In the genomic region with DNA sequence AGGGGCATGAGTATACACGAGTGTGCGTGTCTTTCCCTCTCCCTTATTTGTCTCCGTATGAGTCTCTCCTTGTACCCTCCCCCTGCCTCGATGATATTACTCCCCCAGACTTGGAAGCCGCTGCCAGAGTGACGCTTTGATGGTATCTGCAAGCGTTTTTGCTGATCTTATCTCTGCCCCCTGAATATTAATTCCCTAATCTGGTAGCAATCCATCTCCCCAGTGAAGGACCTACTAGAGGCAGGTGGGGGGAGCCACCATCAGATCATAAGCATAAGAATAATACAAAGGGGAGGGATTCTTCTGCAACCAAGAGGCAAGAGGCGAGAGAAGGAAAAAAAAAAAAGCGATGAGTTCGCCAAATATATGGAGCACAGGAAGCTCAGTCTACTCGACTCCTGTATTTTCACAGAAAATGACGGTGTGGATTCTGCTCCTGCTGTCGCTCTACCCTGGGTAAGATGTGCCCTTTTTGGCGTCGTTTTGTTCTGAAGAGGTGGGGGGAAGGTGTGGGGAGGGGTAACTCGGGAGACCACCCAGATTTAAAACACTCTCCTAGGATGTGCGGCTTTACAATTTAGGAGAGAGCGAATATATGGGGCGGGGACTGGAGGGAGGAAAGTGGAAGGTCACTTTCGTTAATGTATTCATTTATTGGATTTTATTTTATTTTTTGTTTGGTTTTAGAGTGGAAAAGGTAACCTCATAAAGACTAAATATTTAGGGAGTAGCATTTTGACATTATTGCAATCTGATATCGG, we compare ENCODE assay signal across 24 cellular contexts. TPM values are rescaled to one million over a fixed set of nuclear protein-coding genes. Genes with fewer than 3 reads are reported as not detected.
DNase-seq lines count a peak whose midpoint lies in the region; ATAC-seq, FAIRE-seq and TF ChIP-seq lines count a peak whose summit lies in the region.
"Had no signal": no experiment of that assay in that cellular context is flagged by ENCODE, and none has a peak within 500 bp of the region (broad histone marks: within the 10 kb centered on the region; RNA-seq: fewer than 3 reads in every experiment).

Gene GABRG2, plus strand, starts transcription at position 123 of the 761 bp plus-strand sequence. Its CDS starts 227 bp downstream, at position 350.

- H2AK5ac ChIP-seq in mesendoderm (ENCODE audit: low read length): no peak within 1 kb of the TSS

- no peak for TF ChIP-seq CTCF in pancreas (IDR thresholded peaks at IDR 0.05)

- no peaks in the 10 kb centered on the region for H3K27me3 Mint-ChIP-seq in activated CD4-positive, alpha-beta T cell treated with anti-CD3 and anti-CD28 coated beads, Interleukin-2, amount 10 ng/mL, durations not matched to agents 7 days and 5 days

- DNase-seq in activated CD4-positive, alpha-beta T cell treated with anti-CD3 and anti-CD28 coated beads, Interleukin-2, amount 10 ng/mL, durations not matched to agents 7 days and 5 days: no peak
- no peak for DNase-seq in activated CD4-positive, alpha-beta T cell treated with anti-CD3 and anti-CD28 coated beads for 48 hours
- DNase-seq in mesendoderm (peak; percentile 28), pancreas (no peak), germinal center (ENCODE audit: low spot score) (no peak), NCI-H2227 treated with DMSO at 0.1 percent for 48 hours (lab: John Stamatoyannopoulos, UW) (no peak), H4 (ENCODE audit: low spot score) (no peak)
- DNase-seq: activated effector memory CD4-positive, alpha-beta T cell treated with Interleukin-2 at 50 U/mL for 16 hours; activated naive CD8-positive, alpha-beta T cell treated with anti-CD3 and anti-CD28 coated beads, Interleukin-2, amount 50 U/mL, for 24 hours; DMS 273 treated with DMSO at 0.1 percent for 48 hours; NCI-H1930; stimulated activated CD4-positive, alpha-beta T cell treated with anti-CD3 and anti-CD28 coated beads, Interleukin-4, amount 100 ng/mL, for 4 hours had no signal

- no peak for FAIRE-seq in pancreas (lab: Jason Lieb, UNC)
- FAIRE-seq: GM12892, TTC549 had no signal

- no peak within 1 kb of the TSS for H3K18ac ChIP-seq in mesendoderm (ENCODE audit: low read length)

- H3K4me3 Mint-ChIP-seq in activated CD4-positive, alpha-beta T cell treated with anti-CD3 and anti-CD28 coated beads, Interleukin-2, amount 10 ng/mL, durations not matched to agents 7 days and 5 days: no peak within 1 kb of the TSS
- H3K4me3 Mint-ChIP-seq: activated CD4-positive, alpha-beta T cell treated with anti-CD3 and anti-CD28 coated beads for 36 hours; activated naive CD8-positive, alpha-beta T cell treated with anti-CD3 and anti-CD28 coated beads, Interleukin-2, amount 50 U/mL, for 24 hours had no signal

- WGBS in mesendoderm (ENCODE audit: extremely low coverage, insufficient coverage, low lambda C conversion rate): no CpG with 5 or more reads among the region's 21 CpGs
- WGBS in pancreas, 2 donors: 4 to 5% methylated on average over 21 of the region's 21 CpGs

- H3K36me3 Mint-ChIP-seq in activated CD4-positive, alpha-beta T cell treated with anti-CD3 and anti-CD28 coated beads, Interleukin-2, amount 10 ng/mL, durations not matched to agents 7 days and 5 days (ENCODE audit: low read depth): no peaks in the 10 kb centered on the region

- no peak within 1 kb of the TSS for H2BK5ac ChIP-seq in mesendoderm (ENCODE audit: low read length)

- H3K27me3 ChIP-seq in endocrine pancreas (ENCODE audit: control insufficient read depth, insufficient read depth, low read length) (no peaks in the 10 kb centered on the region), mesendoderm (ENCODE audit: insufficient read depth, low read length, poor library complexity) (no peaks in the 10 kb centered on the region), pancreas (no peaks in the 10 kb centered on the region)

- peak within 1 kb of the TSS; percentile 88 for H3K4me3 ChIP-seq in endocrine pancreas (ENCODE audit: control insufficient read depth, insufficient read depth, low read length)
- H3K4me3 ChIP-seq in mesendoderm (ENCODE audit: low read length): no peak within 1 kb of the TSS
- no peak within 1 kb of the TSS for H3K4me3 ChIP-seq in pancreas
- H3K4me3 ChIP-seq: breast epithelium, lower lobe of right lung, smooth muscle cell had no signal

- H3K4ac ChIP-seq in mesendoderm (ENCODE audit: low read depth, low read length): no peak within 1 kb of the TSS

- no peak within 1 kb of the TSS for H3K56ac ChIP-seq in mesendoderm (ENCODE audit: low read length)

- H2BK15ac ChIP-seq in mesendoderm (replicated peaks; ENCODE audit: low read depth): no peak within 1 kb of the TSS

- H3K79me2 ChIP-seq in mesendoderm (ENCODE audit: control insufficient read depth, insufficient read depth, low read length): no peaks in the 10 kb centered on the region

- no peak within 1 kb of the TSS for H3K27ac ChIP-seq in mesendoderm (ENCODE audit: low read depth, low read length)
- H3K27ac ChIP-seq in pancreas: no peak within 1 kb of the TSS
- H3K27ac ChIP-seq: breast epithelium, C4-2B, lower lobe of right lung, RWPE1 had no signal

- H3K9me3 Mint-ChIP-seq in activated CD4-positive, alpha-beta T cell treated with anti-CD3 and anti-CD28 coated beads, Interleukin-2, amount 10 ng/mL, durations not matched to agents 7 days and 5 days: no peaks in the 10 kb centered on the region

- H3K27ac Mint-ChIP-seq in activated CD4-positive, alpha-beta T cell treated with anti-CD3 and anti-CD28 coated beads, Interleukin-2, amount 10 ng/mL, durations not matched to agents 7 days and 5 days: peak within 1 kb of the TSS; percentile 2
- H3K27ac Mint-ChIP-seq: activated CD4-positive, alpha-beta T cell treated with anti-CD3 and anti-CD28 coated beads for 36 hours; activated naive CD8-positive, alpha-beta T cell treated with anti-CD3 and anti-CD28 coated beads, Interleukin-2, amount 50 U/mL, for 24 hours had no signal

- H4K5ac ChIP-seq in mesendoderm (ENCODE audit: low read length): no peak within 1 kb of the TSS

- H3K9me3 ChIP-seq in endocrine pancreas (ENCODE audit: control insufficient read depth, low read length) (no peaks in the 10 kb centered on the region), pancreas (no peaks in the 10 kb centered on the region)
- H3K9me3 ChIP-seq: breast epithelium, lower lobe of right lung had no signal

- no peaks in the 10 kb centered on the region for H3K4me1 ChIP-seq in endocrine pancreas (ENCODE audit: control insufficient read depth, insufficient read depth, low read length)
- H3K4me1 ChIP-seq in mesendoderm (ENCODE audit: control insufficient read depth, low read depth, low read length): no peaks in the 10 kb centered on the region
- H3K4me1 ChIP-seq in pancreas: no peaks in the 10 kb centered on the region
- H3K4me1 ChIP-seq: breast epithelium, lower lobe of right lung had no signal

- intact Hi-C loops in pancreas (cut with DNase I): no loop called here

- H3K36me3 ChIP-seq in endocrine pancreas (ENCODE audit: control insufficient read depth, insufficient read depth, low read length): no peaks in the 10 kb centered on the region
- H3K36me3 ChIP-seq in mesendoderm (ENCODE audit: control insufficient read depth, insufficient read depth, low read length): no peaks in the 10 kb centered on the region
- H3K36me3 ChIP-seq in pancreas: no peaks in the 10 kb centered on the region
- H3K36me3 ChIP-seq: breast epithelium, lower lobe of right lung had no signal

- no peak within 1 kb of the TSS for H3K23ac ChIP-seq in mesendoderm (ENCODE audit: low read length)

- H3K4me1 Mint-ChIP-seq in activated CD4-positive, alpha-beta T cell treated with anti-CD3 and anti-CD28 coated beads, Interleukin-2, amount 10 ng/mL, durations not matched to agents 7 days and 5 days: no peaks in the 10 kb centered on the region
- H3K4me1 Mint-ChIP-seq: activated CD4-positive, alpha-beta T cell treated with anti-CD3 and anti-CD28 coated beads for 36 hours; activated naive CD8-positive, alpha-beta T cell treated with anti-CD3 and anti-CD28 coated beads, Interleukin-2, amount 50 U/mL, for 24 hours had no signal

- no peak within 1 kb of the TSS for H2BK120ac ChIP-seq in mesendoderm (ENCODE audit: low read depth, low read length)

- CTCF ChIA-PET in activated CD4-positive, alpha-beta T cell treated with anti-CD3 and anti-CD28 coated beads, Interleukin-2, amount 10 ng/mL, durations not matched to agents 7 days and 5 days (lab: Charles Lee): no interaction called here

- no peak for ATAC-seq in pancreas
- ATAC-seq: activated CD4-positive, alpha-beta T cell treated with anti-CD3 and anti-CD28 coated beads for 36 hours; activated naive CD8-positive, alpha-beta T cell treated with anti-CD3 and anti-CD28 coated beads, Interleukin-2, amount 50 U/mL, for 24 hours had no signal

- POLR2A ChIA-PET in activated CD4-positive, alpha-beta T cell treated with anti-CD3 and anti-CD28 coated beads, Interleukin-2, amount 10 ng/mL, durations not matched to agents 7 days and 5 days (lab: Charles Lee): no interaction called here

- peak within 1 kb of the TSS; percentile 9 for H3K4me2 ChIP-seq in mesendoderm (ENCODE audit: low read length)
- H3K4me2 ChIP-seq: smooth muscle cell had no signal

- H3K9ac ChIP-seq in endocrine pancreas (ENCODE audit: control insufficient read depth, insufficient read depth, low read length): peak within 1 kb of the TSS; percentile 63
- H3K9ac ChIP-seq in mesendoderm (ENCODE audit: low read length): no peak within 1 kb of the TSS

- H3K79me1 ChIP-seq in mesendoderm (ENCODE audit: low read length): no peaks in the 10 kb centered on the region

- H4K8ac ChIP-seq in mesendoderm (ENCODE audit: low read depth, low read length): no peak within 1 kb of the TSS

RNA-seq across cellular contexts. Expression of gene GABRG2, which starts in this region (rescaled TPM):
- total RNA-seq in activated CD4-positive, alpha-beta T cell treated with anti-CD3 and anti-CD28 coated beads, Interleukin-2, amount 10 ng/mL, durations not matched to agents 7 days and 5 days: not detected
- 0.73 TPM for polyA plus RNA-seq in mesendoderm (2013, experiment 1 of 2)
- 0.66 TPM for polyA plus RNA-seq in mesendoderm (2013, experiment 2 of 2)
- total RNA-seq in pancreas: under 1 TPM in 5 of 6 donors, not detected in 1; 0.22 to 0.75 (median 0.35) TPM
- 1 to 10 TPM in 1 of 2 donors, not detected in 1; 1.5 TPM for polyA plus RNA-seq in pancreas
- total RNA-seq in H4 (2014; rRNA removed; shearing (Covaris generic)): 1.8 and 3.9 TPM in 2 replicates
- total RNA-seq: activated CD4-positive, alpha-beta T cell treated with anti-CD3 and anti-CD28 coated beads for 36 hours; breast epithelium; dermis microvascular lymphatic vessel endothelial cell; lower lobe of right lung; NCI-H460; posterior vena cava; smooth muscle cell had no signal
- polyA plus RNA-seq: smooth muscle cell had no signal
